ENCODE assay signal across 15 cellular contexts in the genomic region with DNA sequence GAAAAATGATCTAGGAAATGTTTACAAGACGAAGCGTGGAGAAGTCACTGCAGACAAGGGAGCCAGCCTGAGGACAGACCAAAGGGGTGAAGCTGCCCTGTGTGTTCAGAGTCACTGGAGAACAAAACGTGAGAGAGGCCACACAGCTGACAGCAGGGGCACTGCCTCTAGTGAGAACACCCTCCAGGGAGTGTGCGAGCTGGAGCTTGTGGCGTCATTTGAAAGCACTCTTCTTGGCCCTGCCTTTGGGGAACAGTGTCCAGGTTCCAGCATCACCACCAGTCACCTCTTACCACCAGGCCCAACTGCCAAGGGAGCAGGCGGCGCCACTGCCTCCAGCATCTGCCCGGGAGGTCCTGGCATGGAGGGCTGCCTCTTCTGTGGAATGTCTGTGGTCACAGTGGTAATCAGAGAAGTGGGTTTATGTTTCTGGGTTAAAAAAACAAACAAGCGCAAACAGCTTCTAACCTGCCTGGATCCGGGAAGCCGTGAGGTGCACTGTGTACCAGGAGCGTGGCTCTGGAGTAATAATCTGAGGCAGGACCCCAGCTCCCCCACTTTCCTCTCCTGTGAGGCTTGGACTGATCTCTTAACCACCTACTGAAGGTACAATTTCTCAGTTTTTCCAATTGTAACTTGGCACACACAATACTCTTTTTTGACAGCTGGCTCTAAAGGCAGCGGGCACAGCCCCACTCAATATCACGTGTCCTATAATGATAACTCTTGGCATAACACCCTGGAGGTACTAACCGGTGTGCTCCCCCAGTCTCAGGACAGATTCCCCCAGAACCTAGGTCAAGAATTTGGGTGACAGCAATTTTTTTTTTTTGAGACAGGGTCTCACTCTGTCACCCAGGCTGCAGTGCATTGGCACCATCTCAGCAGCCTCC. TPM values are rescaled to one million over a fixed set of nuclear protein-coding genes. Genes with fewer than 3 reads are reported as not detected.
DNase-seq lines count a peak whose midpoint lies in the region; FAIRE-seq and TF ChIP-seq lines count a peak whose summit lies in the region.
"Had no signal": no experiment of that assay in that cellular context is flagged by ENCODE, and none has a peak within 500 bp of the region (broad histone marks: within the 10 kb centered on the region; RNA-seq: fewer than 3 reads in every experiment).

No MANE protein-coding gene starts in this region.

- peak overlapping the region; percentile 9 to 72 (median 63) for H3K27ac ChIP-seq in stomach
- H3K27ac ChIP-seq: 22Rv1, right atrium auricular region had no signal

- intact Hi-C loops in stomach (cut with DNase I; ENCODE audit: low total_unique reads) = no loop called here

- H3K27me3 ChIP-seq in stomach = no peaks in the 10 kb centered on the region
- H3K27me3 ChIP-seq: right atrium auricular region had no signal

- TF ChIP-seq EP300 in stomach (IDR thresholded peaks at IDR 0.05) = no peak

- H3K4me1 ChIP-seq in stomach = peaks cover 4 to 50% (median 43%) of the 10 kb centered on the region in 4 donors
- H3K4me1 ChIP-seq: right atrium auricular region had no signal

- FAIRE-seq in GM12892 (lab: Jason Lieb, UNC) = no peak
- FAIRE-seq: endometrium, G401.6 had no signal

- TF ChIP-seq POLR2A in stomach (IDR thresholded peaks at IDR 0.05) = no peak
- TF ChIP-seq POLR2A in GM12892 (IDR thresholded peaks at IDR 0.05; ENCODE audit: low read depth, low read length) = no peak

- H3K9me3 ChIP-seq in stomach = no peaks in the 10 kb centered on the region
- H3K9me3 ChIP-seq: right atrium auricular region had no signal

- DNase-seq in DMS 273 (lab: John Stamatoyannopoulos, UW; ENCODE audit: unreplicated experiment) (peak; percentile 19), DMS 273 treated with DMSO at 0.1 percent for 48 hours (lab: John Stamatoyannopoulos, UW) (no peak), amniotic epithelial cell (ENCODE audit: low read depth) (peak; percentile 75), iris pigment epithelial cell (ENCODE audit: low read depth) (peak; percentile 79), stomach (peak; percentile 58), GM12892 (ENCODE audit: insufficient read length) (no peak), NCI-H2081 (lab: John Stamatoyannopoulos, UW) (no peak), HPDE6-E6E7 (ENCODE audit: extremely low spot score) (no peak)
- DNase-seq: activated CD4-positive, alpha-beta T cell treated with anti-CD3 and anti-CD28 coated beads for 1 hour; NCI-H1105 had no signal

- WGBS in stomach, 5 donors = 32 to 63% (median 44%) methylated on average over 15 of the region's 15 CpGs

- no peaks in the 10 kb centered on the region for H3K36me3 ChIP-seq in stomach
- H3K36me3 ChIP-seq: right atrium auricular region had no signal

- H3K4me3 ChIP-seq in stomach = no peak overlapping the region
- H3K4me3 ChIP-seq: GM23338, right atrium auricular region had no signal

- no peak for TF ChIP-seq CTCF in stomach (IDR thresholded peaks at IDR 0.05)

RNA-seq across cellular contexts. Expression of gene CDCP1, which starts 32.2 kb away (rescaled TPM):
- total RNA-seq in stomach = 10 to 100 TPM in 2 of 5 donors, 1 to 10 TPM in 3; 4.1 to 24.5 (median 8.4) TPM
- polyA plus RNA-seq in stomach = 1 to 10 TPM; 4.1 to 9.9 (median 7.8) TPM
- 0.36 TPM for polyA plus RNA-seq in GM12892 (2012; ENCODE audit: missing spikeins)

RNA-seq across cellular contexts. Expression of gene TMEM158, which starts 47.7 kb away (rescaled TPM):
- total RNA-seq in stomach = 1 to 10 TPM in 2 of 5 donors, under 1 TPM in 1, not detected in 2; 0.89 to 2.9 (median 1.1) TPM
- polyA plus RNA-seq in stomach = 1 to 10 TPM in 2 of 3 donors, under 1 TPM in 1; 0.46 to 5.5 (median 4.9) TPM
- polyA plus RNA-seq in GM12892 (2012; ENCODE audit: missing spikeins) = not detected
- total RNA-seq: right atrium auricular region had no signal

Comparison
In these comparisons a context has a peak if more than half of its experiments do, and no peak if none do; other contexts are left out.
1. DNase-seq: peak in DMS 273 (single experiment), amniotic epithelial cell (single experiment), iris pigment epithelial cell (single experiment) and stomach (single experiment); none in DMS 273 treated with DMSO at 0.1 percent for 48 hours (single experiment), GM12892 (single experiment), NCI-H2081 (0 of 2) and HPDE6-E6E7 (single experiment).